9 cellular contexts compared by ENCODE assay signal in the genomic region with DNA sequence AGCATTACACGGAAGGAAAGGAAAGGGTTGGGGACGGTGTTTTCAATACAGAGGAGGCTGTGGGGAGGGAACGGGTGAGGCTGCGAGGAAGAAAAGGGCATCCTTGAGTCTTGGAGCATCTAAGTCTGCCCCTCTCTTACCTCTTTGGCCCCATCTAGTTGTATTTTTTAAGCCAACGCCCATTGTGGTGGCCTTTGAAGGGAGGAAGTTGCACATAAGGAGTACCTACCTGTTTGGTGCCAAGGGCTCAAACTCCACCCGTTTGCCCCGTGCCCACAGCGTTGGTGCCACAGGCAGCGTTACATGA.
DNase-seq lines count a peak whose midpoint lies in the region; ATAC-seq and TF ChIP-seq lines count a peak whose summit lies in the region.
"Had no signal": no experiment of that assay in that cellular context is flagged by ENCODE, and none has a peak within 500 bp of the region (broad histone marks: within the 10 kb centered on the region; RNA-seq: fewer than 3 reads in every experiment).

No MANE protein-coding gene starts in this region.

- H3K4me3 Mint-ChIP-seq in activated naive CD8-positive, alpha-beta T cell treated with anti-CD3 and anti-CD28 coated beads, Interleukin-2, amount 50 U/mL, for 24 hours, result peak overlapping the region; percentile 22

- WGBS in liver, result 13% methylated on average over 9 of the region's 9 CpGs

- no peak for TF ChIP-seq RAD21 in liver (IDR thresholded peaks at IDR 0.05)

- no peaks in the 10 kb centered on the region for H3K36me3 Mint-ChIP-seq in activated naive CD8-positive, alpha-beta T cell treated with anti-CD3 and anti-CD28 coated beads, Interleukin-2, amount 50 U/mL, for 24 hours (ENCODE audit: low read depth)

- DNase-seq in activated T-cell treated with anti-CD3 and anti-CD28 coated beads for 1 hour (ENCODE audit: low read depth) (peak; percentile 3), activated T-cell treated with anti-CD3 and anti-CD28 coated beads for 4 hours (no peak), DMS153 (lab: John Stamatoyannopoulos, UW) (no peak), AG08396 (ENCODE audit: low spot score) (no peak)
- DNase-seq in activated naive CD8-positive, alpha-beta T cell treated with anti-CD3 and anti-CD28 coated beads, Interleukin-2, amount 50 U/mL, for 24 hours, result no peak

- no peak overlapping the region for H3K27ac Mint-ChIP-seq in activated naive CD8-positive, alpha-beta T cell treated with anti-CD3 and anti-CD28 coated beads, Interleukin-2, amount 50 U/mL, for 24 hours

- no peaks in the 10 kb centered on the region for H3K9me3 Mint-ChIP-seq in activated naive CD8-positive, alpha-beta T cell treated with anti-CD3 and anti-CD28 coated beads, Interleukin-2, amount 50 U/mL, for 24 hours

- H3K27me3 ChIP-seq in liver (ENCODE audit: control insufficient read depth in 4 of 4, insufficient read depth in 4 of 4, low read length in 3 of 4), result no peaks in the 10 kb centered on the region
- peaks cover 4 to 24% (median 10%) of the 10 kb centered on the region in 5 donors for H3K27me3 ChIP-seq in subcutaneous abdominal adipose tissue (ENCODE audit: control insufficient read depth in 5 of 5, insufficient read depth in 4 of 5, low read length in 5 of 5)

- H3K9me3 ChIP-seq in liver (ENCODE audit: control insufficient read depth in 4 of 4, low read length in 3 of 4) (no peaks in the 10 kb centered on the region), subcutaneous abdominal adipose tissue (ENCODE audit: control insufficient read depth in 5 of 5, low read length in 5 of 5) (no peaks in the 10 kb centered on the region)

- H3K27ac ChIP-seq in liver (ENCODE audit: low read depth in 1 of 2, low read length in 2 of 2) (peak overlapping the region; percentile 23 to 81), subcutaneous abdominal adipose tissue (ENCODE audit: low read depth, low read length) (no peak overlapping the region)
- H3K27ac ChIP-seq: BLaER1 had no signal

- no peak overlapping the region for H3K9ac ChIP-seq in liver (ENCODE audit: low read depth in 1 of 2, low read length in 2 of 2)
- H3K9ac ChIP-seq in subcutaneous abdominal adipose tissue (ENCODE audit: low read length in 5 of 5), result peak overlapping the region in 2 of 5 donors; percentile 6 to 10
- H3K9ac ChIP-seq: BLaER1 had no signal

- no peaks in the 10 kb centered on the region for H3K36me3 ChIP-seq in liver (ENCODE audit: control insufficient read depth in 4 of 4, insufficient read depth in 3 of 4, low read depth in 1 of 4, low read length in 3 of 4)
- H3K36me3 ChIP-seq in subcutaneous abdominal adipose tissue (ENCODE audit: control insufficient read depth in 5 of 5, insufficient read depth in 5 of 5, low read length in 5 of 5), result no peaks in the 10 kb centered on the region
- H3K36me3 ChIP-seq: BLaER1 had no signal

- H3K4me1 Mint-ChIP-seq in activated naive CD8-positive, alpha-beta T cell treated with anti-CD3 and anti-CD28 coated beads, Interleukin-2, amount 50 U/mL, for 24 hours, result peaks cover 27% of the 10 kb centered on the region

- H3K4me1 ChIP-seq in liver (ENCODE audit: control insufficient read depth in 4 of 4, insufficient read depth in 4 of 4, low read length in 3 of 4), result peaks cover 0 to 27% (median 14%) of the 10 kb centered on the region in 4 donors
- peaks cover 0 to 20% (median 14%) of the 10 kb centered on the region in 5 donors for H3K4me1 ChIP-seq in subcutaneous abdominal adipose tissue (ENCODE audit: control insufficient read depth in 5 of 5, insufficient read depth in 5 of 5, low read length in 5 of 5)
- H3K4me1 ChIP-seq: BLaER1 had no signal

- no peak for ATAC-seq in activated naive CD8-positive, alpha-beta T cell treated with anti-CD3 and anti-CD28 coated beads, Interleukin-2, amount 50 U/mL, for 24 hours
- no peak for ATAC-seq in HG02588 (IDR thresholded peaks at IDR 0.05; ENCODE audit: unreplicated experiment)

- peak overlapping the region in 2 of 3 donors; percentile 8 to 51 for H3K4me3 ChIP-seq in liver (ENCODE audit: low read depth in 1 of 3, low read length in 3 of 3)
- H3K4me3 ChIP-seq in subcutaneous abdominal adipose tissue (ENCODE audit: low read depth in 1 of 5, low read length in 5 of 5), result peak overlapping the region in 4 of 5 donors; percentile 51 to 62 (median 60)
- H3K4me3 ChIP-seq: BLaER1 had no signal

- no peak for TF ChIP-seq CTCF in liver (IDR thresholded peaks at IDR 0.05; ENCODE audit: low read depth, low read length, missing input control)

- H3K27me3 Mint-ChIP-seq in activated naive CD8-positive, alpha-beta T cell treated with anti-CD3 and anti-CD28 coated beads, Interleukin-2, amount 50 U/mL, for 24 hours, result peaks cover 46% of the 10 kb centered on the region

TF ChIP-seq in liver, 16 proteins besides CTCF, POLR2A, EP300 and RAD21:
- peak; percentile 86 for TF ChIP-seq SP1 (IDR thresholded peaks at IDR 0.05)
- TF ChIP-seq, protein P1, sequence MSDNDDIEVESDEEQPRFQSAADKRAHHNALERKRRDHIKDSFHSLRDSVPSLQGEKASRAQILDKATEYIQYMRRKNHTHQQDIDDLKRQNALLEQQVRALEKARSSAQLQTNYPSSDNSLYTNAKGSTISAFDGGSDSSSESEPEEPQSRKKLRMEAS (IDR thresholded peaks at IDR 0.05), result peak; percentile 61
- no peak for TF ChIP-seq TAF1 (conservative IDR thresholded peaks at IDR 0.05)
- TF ChIP-seq FOXA2 (IDR thresholded peaks at IDR 0.05), result no peak
- TF ChIP-seq, protein P2, sequence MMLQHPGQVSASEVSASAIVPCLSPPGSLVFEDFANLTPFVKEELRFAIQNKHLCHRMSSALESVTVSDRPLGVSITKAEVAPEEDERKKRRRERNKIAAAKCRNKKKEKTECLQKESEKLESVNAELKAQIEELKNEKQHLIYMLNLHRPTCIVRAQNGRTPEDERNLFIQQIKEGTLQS (IDR thresholded peaks at IDR 0.05), result no peak
- no peak for TF ChIP-seq JUND (IDR thresholded peaks at IDR 0.05)
- TF ChIP-seq, protein P3, sequence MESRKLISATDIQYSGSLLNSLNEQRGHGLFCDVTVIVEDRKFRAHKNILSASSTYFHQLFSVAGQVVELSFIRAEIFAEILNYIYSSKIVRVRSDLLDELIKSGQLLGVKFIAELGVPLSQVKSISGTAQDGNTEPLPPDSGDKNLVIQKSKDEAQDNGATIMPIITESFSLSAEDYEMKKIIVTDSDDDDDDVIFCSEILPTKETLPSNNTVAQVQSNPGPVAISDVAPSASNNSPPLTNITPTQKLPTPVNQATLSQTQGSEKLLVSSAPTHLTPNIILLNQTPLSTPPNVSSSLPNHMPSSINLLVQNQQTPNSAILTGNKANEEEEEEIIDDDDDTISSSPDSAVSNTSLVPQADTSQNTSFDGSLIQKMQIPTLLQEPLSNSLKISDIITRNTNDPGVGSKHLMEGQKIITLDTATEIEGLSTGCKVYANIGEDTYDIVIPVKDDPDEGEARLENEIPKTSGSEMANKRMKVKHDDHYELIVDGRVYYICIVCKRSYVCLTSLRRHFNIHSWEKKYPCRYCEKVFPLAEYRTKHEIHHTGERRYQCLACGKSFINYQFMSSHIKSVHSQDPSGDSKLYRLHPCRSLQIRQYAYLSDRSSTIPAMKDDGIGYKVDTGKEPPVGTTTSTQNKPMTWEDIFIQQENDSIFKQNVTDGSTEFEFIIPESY (IDR thresholded peaks at IDR 0.05), result no peak
- TF ChIP-seq, protein P4, sequence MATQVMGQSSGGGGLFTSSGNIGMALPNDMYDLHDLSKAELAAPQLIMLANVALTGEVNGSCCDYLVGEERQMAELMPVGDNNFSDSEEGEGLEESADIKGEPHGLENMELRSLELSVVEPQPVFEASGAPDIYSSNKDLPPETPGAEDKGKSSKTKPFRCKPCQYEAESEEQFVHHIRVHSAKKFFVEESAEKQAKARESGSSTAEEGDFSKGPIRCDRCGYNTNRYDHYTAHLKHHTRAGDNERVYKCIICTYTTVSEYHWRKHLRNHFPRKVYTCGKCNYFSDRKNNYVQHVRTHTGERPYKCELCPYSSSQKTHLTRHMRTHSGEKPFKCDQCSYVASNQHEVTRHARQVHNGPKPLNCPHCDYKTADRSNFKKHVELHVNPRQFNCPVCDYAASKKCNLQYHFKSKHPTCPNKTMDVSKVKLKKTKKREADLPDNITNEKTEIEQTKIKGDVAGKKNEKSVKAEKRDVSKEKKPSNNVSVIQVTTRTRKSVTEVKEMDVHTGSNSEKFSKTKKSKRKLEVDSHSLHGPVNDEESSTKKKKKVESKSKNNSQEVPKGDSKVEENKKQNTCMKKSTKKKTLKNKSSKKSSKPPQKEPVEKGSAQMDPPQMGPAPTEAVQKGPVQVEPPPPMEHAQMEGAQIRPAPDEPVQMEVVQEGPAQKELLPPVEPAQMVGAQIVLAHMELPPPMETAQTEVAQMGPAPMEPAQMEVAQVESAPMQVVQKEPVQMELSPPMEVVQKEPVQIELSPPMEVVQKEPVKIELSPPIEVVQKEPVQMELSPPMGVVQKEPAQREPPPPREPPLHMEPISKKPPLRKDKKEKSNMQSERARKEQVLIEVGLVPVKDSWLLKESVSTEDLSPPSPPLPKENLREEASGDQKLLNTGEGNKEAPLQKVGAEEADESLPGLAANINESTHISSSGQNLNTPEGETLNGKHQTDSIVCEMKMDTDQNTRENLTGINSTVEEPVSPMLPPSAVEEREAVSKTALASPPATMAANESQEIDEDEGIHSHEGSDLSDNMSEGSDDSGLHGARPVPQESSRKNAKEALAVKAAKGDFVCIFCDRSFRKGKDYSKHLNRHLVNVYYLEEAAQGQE (IDR thresholded peaks at IDR 0.05), result no peak
- TF ChIP-seq HNF4G (IDR thresholded peaks at IDR 0.05), result peak; percentile 86
